Comparison of ENCODE assay signal across 19 cellular contexts in the genomic region with DNA sequence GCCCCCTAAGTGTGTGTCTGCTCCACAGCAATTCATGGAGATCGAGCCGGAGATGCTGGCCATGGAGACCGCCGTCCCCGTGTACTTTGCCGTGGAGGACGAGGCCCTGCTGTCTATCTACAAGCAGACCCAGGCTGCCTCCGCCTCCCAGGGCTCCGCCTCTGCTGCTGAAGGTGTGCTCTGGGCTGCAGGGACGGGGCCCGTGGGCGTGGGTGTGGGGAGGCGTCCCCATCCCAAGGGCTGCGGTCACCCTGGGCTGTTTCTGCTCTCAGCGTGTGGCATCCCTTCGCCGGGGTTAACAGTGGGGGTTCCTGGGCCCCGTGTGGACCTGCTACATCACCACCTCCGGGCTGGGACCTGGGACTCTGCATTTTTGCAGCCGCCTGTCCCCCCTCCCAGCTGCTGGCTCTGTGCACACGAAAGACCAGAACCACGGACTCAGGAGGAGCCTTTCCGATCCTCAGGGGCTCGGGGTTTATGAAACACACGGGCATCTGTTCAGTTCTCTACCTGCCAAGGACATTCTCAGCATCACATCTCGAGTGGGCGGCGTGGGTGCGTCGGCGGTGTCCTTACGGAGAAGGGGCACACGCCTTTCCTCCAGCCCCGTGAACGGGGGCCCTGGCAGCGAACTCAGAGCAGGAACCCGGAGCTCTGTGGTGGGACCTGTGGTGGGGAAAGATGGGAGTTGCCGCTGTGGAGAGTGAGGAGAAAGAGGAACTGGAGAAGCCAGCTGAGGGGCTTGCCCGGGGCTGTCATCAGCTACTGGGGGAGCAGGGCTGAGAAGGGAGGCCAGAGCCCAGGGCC. TPM values are rescaled to one million over a fixed set of nuclear protein-coding genes. Genes with fewer than 3 reads are reported as not detected.
A peak's percentile ranks its signal among the peaks of the same experiment; 100 is the strongest.
DNase-seq lines count a peak whose midpoint lies in the region; ATAC-seq and TF ChIP-seq lines count a peak whose summit lies in the region.
"Had no signal": no experiment of that assay in that cellular context is flagged by ENCODE, and none has a peak within 500 bp of the region (broad histone marks: within the 10 kb centered on the region; RNA-seq: fewer than 3 reads in every experiment).

No MANE protein-coding gene starts in this region.

- H3K27me3 ChIP-seq in spleen (replicated peaks in 1 of 7), result no peaks in the 10 kb centered on the region
- H3K27me3 ChIP-seq: foreskin keratinocyte, MG63, pancreas, SJSA1, thyroid gland had no signal

- 48 to 75% (median 66%) methylated on average over 26 to 39 of the region's 39 CpGs for WGBS in spleen, 5 donors

- intact Hi-C loops in spleen (cut with DNase I; ENCODE audit: low total_unique reads), result no loop called here

- DNase-seq in HUDEP-2 (lab: John Stamatoyannopoulos, UW; ENCODE audit: unreplicated experiment in 76 of 76) (peak in 50 of 76 experiments; percentile 14 to 78 (median 44)), SIG-M5 treated with dmso at 0.1 percent for 504 hours (lab: John Stamatoyannopoulos, UW; ENCODE audit: unreplicated experiment) (peak; percentile 77), spleen (peak; percentile 70), kidney tubule cell (ENCODE audit: low spot score) (no peak)
- DNase-seq: activated CD4-positive, alpha-beta T cell treated with anti-CD3 and anti-CD28 coated beads for 4 hours; activated CD8-positive, alpha-beta memory T cell treated with anti-CD3 and anti-CD28 coated beads, Interleukin-2, amount 50 U/mL, for 48 hours; AML-193; foreskin keratinocyte; left ventricle myocardium inferior; MG63; NCI-H2029 treated with DMSO at 0.1 percent for 48 hours; NCI-H510A treated with DMSO at 0.1 percent for 48 hours; stimulated activated CD4-positive, alpha-beta T cell treated with anti-CD3 and anti-CD28 coated beads, Interleukin-4, amount 100 ng/mL, for 4 hours; thyroid gland had no signal

- H3K4me1 ChIP-seq in spleen, result peaks cover 11 to 53% (median 21%) of the 10 kb centered on the region in 6 donors
- H3K4me1 ChIP-seq: foreskin keratinocyte, HAP-1, pancreas, thyroid gland had no signal

- no peak for TF ChIP-seq POLR2A in spleen (IDR thresholded peaks at IDR 0.05)

- H3K27ac ChIP-seq in spleen, result no peak overlapping the region
- H3K27ac ChIP-seq: foreskin keratinocyte, left ventricle myocardium inferior, pancreas, SJSA1, thyroid gland had no signal

- H3K9me3 ChIP-seq in spleen, result no peaks in the 10 kb centered on the region
- H3K9me3 ChIP-seq: HAP-1, left ventricle myocardium inferior, MG63, pancreas, SJSA1, thyroid gland had no signal

- no peak overlapping the region for H3K4me3 ChIP-seq in spleen
- H3K4me3 ChIP-seq: HAP-1, left ventricle myocardium inferior, MG63, pancreas, SJSA1, thyroid gland had no signal

- no peak for TF ChIP-seq CTCF in spleen (IDR thresholded peaks at IDR 0.05 in 8 of 11, conservative IDR thresholded peaks at IDR 0.05 in 3 of 11)

- H3K36me3 ChIP-seq in spleen, result peaks cover 0 to 97% (median 33%) of the 10 kb centered on the region in 6 donors
- H3K36me3 ChIP-seq: MG63, pancreas, thyroid gland had no signal

- no peak for ATAC-seq in HG02970 (IDR thresholded peaks at IDR 0.05; ENCODE audit: low FRiP score, unreplicated experiment)
- ATAC-seq: foreskin keratinocyte, pancreas had no signal

RNA-seq across cellular contexts. Expression of a gene that starts 7.7 kb away (rescaled TPM):
- 10 to 100 TPM; 37.8 to 59.2 (median 47.1) TPM for total RNA-seq in spleen
- polyA plus RNA-seq in spleen, result 10 to 100 TPM; 41.4 to 89.5 (median 79.6) TPM

RNA-seq across cellular contexts. Expression of a gene that starts 14.9 kb away (rescaled TPM):
- 100 to 1,000 TPM in 2 of 7 donors, 10 to 100 TPM in 5; 46.3 to 171 (median 64.4) TPM for total RNA-seq in spleen
- polyA plus RNA-seq in spleen, result 10 to 100 TPM; 44.7 to 68.9 (median 59.6) TPM
- total RNA-seq: SJSA1 had no signal

RNA-seq across cellular contexts. Expression of a gene that starts 31.0 kb away (rescaled TPM):
- total RNA-seq in spleen, result under 1 TPM in 2 of 7 donors, not detected in 5; 0.10 to 0.19 TPM
- under 1 TPM in 1 of 3 donors, not detected in 2; 0.05 TPM for polyA plus RNA-seq in spleen
- total RNA-seq: left ventricle myocardium inferior, SJSA1, skeletal muscle tissue, thyroid gland had no signal

RNA-seq across cellular contexts. Expression of a gene that starts 57.6 kb away (rescaled TPM):
- 10 to 100 TPM in 6 of 7 donors, 1 to 10 TPM in 1; 9.8 to 24.9 (median 12.7) TPM for total RNA-seq in spleen
- polyA plus RNA-seq in spleen, result 1 to 10 TPM; 3.8 to 7.6 (median 5.2) TPM
